Comparison of ENCODE assay signal across 8 cellular contexts in the genomic region with DNA sequence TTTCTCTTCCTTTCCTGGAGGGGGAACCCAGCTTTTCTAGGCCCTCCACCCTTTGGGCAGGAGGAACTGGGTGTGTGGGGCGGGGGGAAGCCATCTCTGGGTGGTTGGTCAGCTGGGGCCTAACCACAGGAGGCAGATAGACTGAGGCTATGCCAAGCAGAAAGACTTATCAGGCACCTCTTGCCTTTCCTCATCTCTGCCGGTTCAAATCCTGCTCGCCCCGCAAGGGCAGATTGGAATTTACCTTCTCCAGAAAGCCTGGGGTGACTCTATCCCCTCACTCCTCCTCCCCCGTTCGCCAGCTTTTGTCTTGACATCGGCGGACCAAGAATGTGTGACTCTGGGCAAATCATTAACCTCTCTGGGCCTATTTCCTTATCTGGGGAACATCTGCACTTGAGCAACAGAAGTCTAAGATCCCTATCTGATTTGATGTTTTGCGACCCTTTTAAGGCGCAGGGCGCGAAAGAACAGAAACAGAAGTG. TPM values are rescaled to one million over a fixed set of nuclear protein-coding genes. Genes with fewer than 3 reads are reported as not detected.
A peak's percentile ranks its signal among the peaks of the same experiment; 100 is the strongest.
DNase-seq lines count a peak whose midpoint lies in the region; ATAC-seq and TF ChIP-seq lines count a peak whose summit lies in the region.

No MANE protein-coding gene starts in this region.

- no peaks in the 10 kb centered on the region for H3K9me3 Mint-ChIP-seq in activated CD4-positive, alpha-beta memory T cell treated with anti-CD3 and anti-CD28 coated beads for 36 hours
- H3K9me3 Mint-ChIP-seq in nephron progenitor cell = peaks cover 4% of the 10 kb centered on the region

- TF ChIP-seq POLR2A in esophagus muscularis mucosa (IDR thresholded peaks at IDR 0.05; ENCODE audit: low read depth) = no peak

- H3K4me3 ChIP-seq in GM12865 (ENCODE audit: low read depth, low read length) (peak overlapping the region; percentile 80), esophagus muscularis mucosa (peak overlapping the region; percentile 83 to 89 (median 88))

- peaks cover 0 to 8% (median 4%) of the 10 kb centered on the region in 4 donors for H3K36me3 ChIP-seq in esophagus muscularis mucosa

- peak overlapping the region; percentile 99 for H3K4me3 Mint-ChIP-seq in activated CD4-positive, alpha-beta memory T cell treated with anti-CD3 and anti-CD28 coated beads for 36 hours
- H3K4me3 Mint-ChIP-seq in nephron progenitor cell = peak overlapping the region; percentile 100

- ATAC-seq in HG02763 (IDR thresholded peaks at IDR 0.05; ENCODE audit: unreplicated experiment) = peak; percentile 32

- H3K36me3 Mint-ChIP-seq in activated CD4-positive, alpha-beta memory T cell treated with anti-CD3 and anti-CD28 coated beads for 36 hours = peaks cover 43% of the 10 kb centered on the region
- peaks cover 44% of the 10 kb centered on the region for H3K36me3 Mint-ChIP-seq in nephron progenitor cell (ENCODE audit: low read depth)

- TF ChIP-seq EP300 in esophagus muscularis mucosa (IDR thresholded peaks at IDR 0.05) = no peak

- no peak for TF ChIP-seq CTCF in 22Rv1 (IDR thresholded peaks at IDR 0.05)
- TF ChIP-seq CTCF in GM12865 (IDR thresholded peaks at IDR 0.05; ENCODE audit: insufficient read depth, low read depth, low read length, missing control alignments) = no peak
- no peak for TF ChIP-seq CTCF in esophagus muscularis mucosa (IDR thresholded peaks at IDR 0.05)
- TF ChIP-seq CTCF in nephron progenitor cell (IDR thresholded peaks at IDR 0.05) = no peak

- DNase-seq in GM12865 (ENCODE audit: low read depth) = peak; percentile 65
- peak; percentile 40 for DNase-seq in NCI-H1105 (lab: John Stamatoyannopoulos, UW)
- peak; percentile 58 for DNase-seq in activated CD4-positive, alpha-beta memory T cell treated with anti-CD3 and anti-CD28 coated beads for 36 hours
- DNase-seq in esophagus muscularis mucosa (ENCODE audit: extremely low spot score) = no peak
- DNase-seq in nephron progenitor cell = peak; percentile 42
- peak; percentile 46 for DNase-seq in ureter (ENCODE audit: low spot score)

- CTCF ChIA-PET in activated CD4-positive, alpha-beta memory T cell treated with anti-CD3 and anti-CD28 coated beads for 36 hours (lab: Charles Lee) = interaction anchor here (0.8 kb wide), 2 partner anchors 28 to 430 kb away, joined by 4 read pairs; no protein-coding TSS in a partner anchor

- H3K27ac ChIP-seq in 22Rv1 = peak overlapping the region; percentile 95
- H3K27ac ChIP-seq in esophagus muscularis mucosa (replicated peaks in 1 of 4) = peak overlapping the region; percentile 93 to 96 (median 94)

- no peaks in the 10 kb centered on the region for H3K27me3 Mint-ChIP-seq in activated CD4-positive, alpha-beta memory T cell treated with anti-CD3 and anti-CD28 coated beads for 36 hours
- peaks cover 4% of the 10 kb centered on the region for H3K27me3 Mint-ChIP-seq in nephron progenitor cell (ENCODE audit: low read depth, poor library complexity)

- H3K27me3 ChIP-seq in esophagus muscularis mucosa = no peaks in the 10 kb centered on the region

- H3K27ac Mint-ChIP-seq in activated CD4-positive, alpha-beta memory T cell treated with anti-CD3 and anti-CD28 coated beads for 36 hours = peak overlapping the region; percentile 95
- H3K27ac Mint-ChIP-seq in nephron progenitor cell = peak overlapping the region; percentile 99

- intact Hi-C loops in activated CD4-positive, alpha-beta memory T cell treated with anti-CD3 and anti-CD28 coated beads for 36 hours (cut with micrococcal nuclease) = loop anchor here (1.0 to 10.0 kb wide), 5 partner anchors 89 to 1901 kb away; a partner anchor contains a TSS
- intact Hi-C loops in esophagus muscularis mucosa (cut with DNase I) = no loop called here

- 2% methylated on average over 12 of the region's 12 CpGs for WGBS in esophagus muscularis mucosa

- no peaks in the 10 kb centered on the region for H3K9me3 ChIP-seq in esophagus muscularis mucosa

- POLR2A ChIA-PET in activated CD4-positive, alpha-beta memory T cell treated with anti-CD3 and anti-CD28 coated beads for 36 hours (lab: Charles Lee) = interaction anchor here (0.6 to 1.4 kb wide), 5 partner anchors 9 to 115 kb away, joined by 3 to 7 read pairs (median 4); a partner anchor contains a TSS

- peaks cover 17 to 62% (median 35%) of the 10 kb centered on the region in 4 donors for H3K4me1 ChIP-seq in esophagus muscularis mucosa

- peaks cover 53% of the 10 kb centered on the region for H3K4me1 Mint-ChIP-seq in activated CD4-positive, alpha-beta memory T cell treated with anti-CD3 and anti-CD28 coated beads for 36 hours (ENCODE audit: low read depth)
- H3K4me1 Mint-ChIP-seq in nephron progenitor cell = peaks cover 37% of the 10 kb centered on the region

RNA-seq across cellular contexts. Expression of a gene that starts 0.6 kb away (rescaled TPM):
- 100 to 1,000 TPM; 345 to 368 TPM for total RNA-seq in activated CD4-positive, alpha-beta memory T cell treated with anti-CD3 and anti-CD28 coated beads for 36 hours
- total RNA-seq in esophagus muscularis mucosa (10 to 100 TPM; 43.6 to 71.0 (median 63.0) TPM), ureter (203 TPM)
